ENCODE assay signal across 17 cellular contexts in the genomic region with DNA sequence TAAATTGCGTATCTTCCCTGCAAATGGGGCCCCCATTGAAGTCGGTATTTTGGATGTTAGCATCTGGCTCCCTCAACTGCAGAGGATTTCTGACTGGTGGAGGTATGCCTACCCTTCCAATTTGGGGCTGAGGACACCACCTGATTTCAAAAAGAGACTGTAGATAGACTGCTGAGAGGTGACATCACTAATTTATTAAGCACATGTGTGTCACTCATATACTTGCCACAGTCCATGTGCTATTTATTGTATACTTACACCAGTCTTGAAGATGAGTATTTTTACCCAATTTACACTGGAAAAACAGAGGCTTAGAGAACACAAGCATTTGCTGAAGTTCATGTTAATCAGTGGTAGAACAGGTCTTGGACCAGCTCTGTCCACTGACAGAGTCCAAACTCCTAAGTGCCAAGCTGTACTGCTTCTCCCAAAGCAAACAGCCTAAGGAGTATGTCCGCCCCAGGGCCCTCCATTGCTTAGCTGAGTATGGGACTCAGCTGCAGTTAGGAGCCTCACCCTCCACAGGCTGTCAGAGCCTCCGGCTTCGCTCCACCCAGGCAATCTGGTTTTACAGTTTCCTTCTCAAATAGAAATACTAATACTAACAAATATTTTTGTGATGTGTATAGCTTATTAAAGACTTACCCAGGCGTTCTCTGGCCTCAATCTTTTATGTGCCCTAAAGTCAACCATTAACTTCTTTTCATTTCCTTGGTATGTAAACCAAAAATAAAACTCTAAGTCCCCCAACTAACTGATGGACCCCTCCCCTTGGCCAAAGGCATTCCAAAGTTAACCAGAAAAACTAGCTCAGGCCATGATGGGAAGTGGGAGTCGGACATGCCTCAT. TPM values are rescaled to one million over a fixed set of nuclear protein-coding genes. Genes with fewer than 3 reads are reported as not detected.
DNase-seq lines count a peak whose midpoint lies in the region; ATAC-seq and TF ChIP-seq lines count a peak whose summit lies in the region.
"Had no signal": no experiment of that assay in that cellular context is flagged by ENCODE, and none has a peak within 500 bp of the region (broad histone marks: within the 10 kb centered on the region; RNA-seq: fewer than 3 reads in every experiment).

No MANE protein-coding gene starts in this region.

- peak overlapping the region; percentile 6 to 45 for H3K27ac ChIP-seq in ascending aorta
- peak overlapping the region; percentile 36 for H3K27ac ChIP-seq in skeletal muscle tissue (ENCODE audit: low read depth, low read length)

- DNase-seq in GM03348 (ENCODE audit: low spot score) (peak; percentile 16), ascending aorta (ENCODE audit: low spot score in 2 of 2) (peak in 1 of 2 donors; percentile 60), kidney tubule cell (ENCODE audit: low spot score) (peak; percentile 88), putamen (ENCODE audit: low spot score) (no peak), NCI-H226 (no peak), activated gamma-delta T cell treated with Interleukin-2 at 50 U/mL for 16 hours (no peak)
- DNase-seq: activated B cell treated with CpG ODN at 0.5 μM for 24 hours; activated naive CD8-positive, alpha-beta T cell treated with anti-CD3 and anti-CD28 coated beads, Interleukin-2, amount 10 ng/mL, durations not matched to agents 7 days and 5 days; GOT3; naive B cell; NCI-H2029; retina; stimulated activated CD4-positive, alpha-beta T cell treated with anti-CD3 and anti-CD28 coated beads, Interleukin-4, amount 100 ng/mL, for 4 hours had no signal

- H3K4me1 ChIP-seq in ascending aorta (peaks cover 6 to 26% of the 10 kb centered on the region in 2 donors), skeletal muscle tissue (ENCODE audit: control insufficient read depth in 3 of 3, insufficient read depth in 3 of 3, low read length in 3 of 3) (peaks cover 55 to 69% (median 59%) of the 10 kb centered on the region in 3 donors)

- no peak overlapping the region for H3K9ac ChIP-seq in skeletal muscle tissue (ENCODE audit: low read depth in 1 of 3, low read length in 3 of 3)

- intact Hi-C loops in ascending aorta (cut with DNase I) = no loop called here

- H3K9me3 ChIP-seq in ascending aorta (no peaks in the 10 kb centered on the region), skeletal muscle tissue (ENCODE audit: control insufficient read depth in 3 of 3, low read length in 3 of 3) (no peaks in the 10 kb centered on the region)
- H3K9me3 ChIP-seq: esophagus muscularis mucosa had no signal

- no peaks in the 10 kb centered on the region for H3K27me3 ChIP-seq in ascending aorta
- H3K27me3 ChIP-seq in skeletal muscle tissue (ENCODE audit: control insufficient read depth in 3 of 3, insufficient read depth in 3 of 3, low read length in 3 of 3) = no peaks in the 10 kb centered on the region
- H3K27me3 ChIP-seq: esophagus muscularis mucosa had no signal

- no peak for ATAC-seq in HG03159 (IDR thresholded peaks at IDR 0.05; ENCODE audit: unreplicated experiment)
- ATAC-seq: stimulated activated memory B cell treated with anti-CD40 and anti-IgM and Interleukin-4, amounts not matched to agents 10 μg/mL and 1 μg/mL and 100 μg/mL, for 72 hours had no signal

- TF ChIP-seq CTCF in ascending aorta (IDR thresholded peaks at IDR 0.05) = no peak

- H3K4me3 ChIP-seq in ascending aorta = no peak overlapping the region
- H3K4me3 ChIP-seq in skeletal muscle tissue (ENCODE audit: low read length in 3 of 3) = no peak overlapping the region
- H3K4me3 ChIP-seq: esophagus muscularis mucosa had no signal

- H3K36me3 ChIP-seq in ascending aorta (no peaks in the 10 kb centered on the region), skeletal muscle tissue (ENCODE audit: control insufficient read depth in 3 of 3, insufficient read depth in 3 of 3, low read length in 3 of 3) (no peaks in the 10 kb centered on the region)

RNA-seq across cellular contexts. Expression of gene RIN2, which starts 17.5 kb away (rescaled TPM):
- total RNA-seq in ascending aorta = 45.7 TPM
- total RNA-seq in skeletal muscle tissue = 27.1 TPM

Comparison
In these comparisons a context has a peak if more than half of its experiments do, and no peak if none do; other contexts are left out.
1. DNase-seq: peak in GM03348 (single experiment) and kidney tubule cell (single experiment); none in putamen (single experiment), NCI-H226 (single experiment) and activated gamma-delta T cell treated with Interleukin-2 at 50 U/mL for 16 hours (single experiment).